In genomic region chrX:119982145-119982544, GRCh38 we compare ENCODE assay signal across 20 cellular contexts. TPM values are rescaled to one million over a fixed set of nuclear protein-coding genes. Genes with fewer than 3 reads are reported as not detected.
DNase-seq lines count a peak whose midpoint lies in the region; ATAC-seq, FAIRE-seq and TF ChIP-seq lines count a peak whose summit lies in the region.
"Had no signal": no experiment of that assay in that cellular context is flagged by ENCODE, and none has a peak within 500 bp of the region (broad histone marks: within the 10 kb centered on the region; RNA-seq: fewer than 3 reads in every experiment).

No MANE protein-coding gene starts in this region.

- POLR2A ChIA-PET in A549 (lab: Yijun Ruan, JAX) (interaction anchor here (0.7 kb wide), 1 partner anchor 674 kb away, joined by 3 read pairs; no protein-coding TSS in a partner anchor), HCT116 (lab: Charles Lee) (no interaction called here), WTC11 (lab: Charles Lee) (no interaction called here)
- POLR2A ChIA-PET in activated CD4-positive, alpha-beta T cell treated with anti-CD3 and anti-CD28 coated beads, Interleukin-2, amount 10 ng/mL, durations not matched to agents 7 days and 5 days (lab: Charles Lee), result no interaction called here

- TF ChIP-seq CTCF in A549 (IDR thresholded peaks at IDR 0.05) (no peak), HCT116 (IDR thresholded peaks at IDR 0.05 in 2 of 3, conservative IDR thresholded peaks at IDR 0.05 in 1 of 3; ENCODE audit: borderline replicate concordance in 1 of 3, insufficient read depth in 1 of 3, low read depth in 2 of 3, low read length in 2 of 3) (no peak), LNCaP clone FGC (IDR thresholded peaks at IDR 0.05; ENCODE audit: control insufficient read depth, extremely low read depth, insufficient read depth) (no peak), WTC11 (IDR thresholded peaks at IDR 0.05) (no peak)

- H3K9me3 Mint-ChIP-seq in WTC11, result no peaks in the 10 kb centered on the region
- H3K9me3 Mint-ChIP-seq in activated CD4-positive, alpha-beta T cell treated with anti-CD3 and anti-CD28 coated beads, Interleukin-2, amount 10 ng/mL, durations not matched to agents 7 days and 5 days, result no peaks in the 10 kb centered on the region
- H3K9me3 Mint-ChIP-seq: CD8-positive, alpha-beta T cell; GM23338 had no signal

- CTCF ChIA-PET in A549 (lab: Yijun Ruan, JAX), result interaction anchor here (0.6 to 2.0 kb wide), 10 partner anchors 10 to 1310 kb away, joined by 3 to 6 read pairs (median 4); no protein-coding TSS in a partner anchor
- CTCF ChIA-PET in HCT116 (lab: Charles Lee), result interaction anchor here (1.8 kb wide), 1 partner anchor 470 kb away, joined by 5 read pairs; no protein-coding TSS in a partner anchor
- CTCF ChIA-PET in WTC11 (lab: Charles Lee), result interaction anchor here (0.8 to 1.4 kb wide), 6 partner anchors 8 to 327 kb away, joined by 3 to 8 read pairs (median 4); no protein-coding TSS in a partner anchor
- CTCF ChIA-PET in activated CD4-positive, alpha-beta T cell treated with anti-CD3 and anti-CD28 coated beads, Interleukin-2, amount 10 ng/mL, durations not matched to agents 7 days and 5 days (lab: Charles Lee), result interaction anchor here (0.7 kb wide), 1 partner anchor 30 kb away, joined by 3 read pairs; no protein-coding TSS in a partner anchor

- H2AFZ ChIP-seq in HCT116 (ENCODE audit: low read depth, low read length, poor library complexity, severe bottlenecking), result peak overlapping the region; percentile 61
- H2AFZ ChIP-seq: GM23338 had no signal

- H3K9me2 ChIP-seq in HCT116 (ENCODE audit: insufficient read depth), result no peaks in the 10 kb centered on the region

- H3K36me3 ChIP-seq in HCT116 (ENCODE audit: control insufficient read depth in 1 of 2, insufficient read depth in 2 of 2, low read length in 2 of 2), result no peaks in the 10 kb centered on the region
- H3K36me3 ChIP-seq: BLaER1 had no signal

- intact Hi-C loops in HCT116 (cut with micrococcal nuclease), result no loop called here

- no peaks in the 10 kb centered on the region for H3K27me3 ChIP-seq in HCT116 (ENCODE audit: insufficient read depth, low read length)
- H3K27me3 ChIP-seq: BLaER1 had no signal

- RAD21 ChIA-PET in HCT116 (lab: Charles Lee; ENCODE audit: low non-redundant PET in 1 of 2, low total read pairs in 2 of 2, uncharacterized antibody in 2 of 2, unreplicated experiment in 2 of 2), result no interaction called here

- WGBS in A549 (ENCODE audit: missing lambda C conversion rate), result 30% methylated on average over 3 of the region's 3 CpGs

- BruUV-seq in HCT116 (replicated peaks; lab: Mats Ljungman, UMichigan), result no TSS peak

- TF ChIP-seq EP300 in A549 (IDR thresholded peaks at IDR 0.05), result no peak

- no peaks in the 10 kb centered on the region for H4K20me1 ChIP-seq in HCT116 (ENCODE audit: insufficient read depth)
- H4K20me1 ChIP-seq: BLaER1 had no signal

- H3K4me3 ChIP-seq in A549 (no peak overlapping the region), HCT116 (replicated peaks in 1 of 2; ENCODE audit: low read depth in 1 of 2, low read length in 2 of 2) (no peak overlapping the region), LNCaP clone FGC (ENCODE audit: low read depth, low read length) (no peak overlapping the region)
- H3K4me3 ChIP-seq: BLaER1, GM12878 had no signal

- DNase-seq in A549 (ENCODE audit: low read depth in 1 of 2, low spot score in 1 of 2) (no peak), HCT116 (ENCODE audit: low read depth, low spot score) (no peak), LNCaP clone FGC (ENCODE audit: low read depth) (peak; percentile 49), WTC11 (ENCODE audit: low spot score) (no peak), frontal cortex (ENCODE audit: low spot score in 2 of 2) (no peak), RCC 7860 (ENCODE audit: low spot score) (no peak)
- no peak for DNase-seq in activated CD4-positive, alpha-beta T cell treated with anti-CD3 and anti-CD28 coated beads, Interleukin-2, amount 10 ng/mL, durations not matched to agents 7 days and 5 days
- DNase-seq: CD8-positive, alpha-beta T cell; DMS153; DMS79; GDM1 had no signal

- no peak overlapping the region for H3K9ac ChIP-seq in HCT116 (ENCODE audit: low read length)
- H3K9ac ChIP-seq: BLaER1 had no signal

- no peak overlapping the region for H3K4me3 Mint-ChIP-seq in WTC11
- no peak overlapping the region for H3K4me3 Mint-ChIP-seq in activated CD4-positive, alpha-beta T cell treated with anti-CD3 and anti-CD28 coated beads, Interleukin-2, amount 10 ng/mL, durations not matched to agents 7 days and 5 days
- H3K4me3 Mint-ChIP-seq: B cell; CD4-positive, CD25-positive, alpha-beta regulatory T cell; CD8-positive, alpha-beta T cell; GM23338; H9 had no signal

- FAIRE-seq in A549 (lab: Jason Lieb, UNC) (peak; percentile 90), frontal cortex (lab: Jason Lieb, UNC) (no peak), RCC 7860 (lab: Jason Lieb, UNC) (no peak)

- peaks cover 2% of the 10 kb centered on the region for H3K4me1 Mint-ChIP-seq in WTC11
- no peaks in the 10 kb centered on the region for H3K4me1 Mint-ChIP-seq in activated CD4-positive, alpha-beta T cell treated with anti-CD3 and anti-CD28 coated beads, Interleukin-2, amount 10 ng/mL, durations not matched to agents 7 days and 5 days
- H3K4me1 Mint-ChIP-seq: B cell; CD4-positive, CD25-positive, alpha-beta regulatory T cell; GM23338 had no signal

- TF ChIP-seq POLR2A in A549 (IDR thresholded peaks at IDR 0.05; ENCODE audit: low read length) (no peak), HCT116 (IDR thresholded peaks at IDR 0.05; ENCODE audit: borderline replicate concordance, extremely low read depth, insufficient read depth, insufficient read length) (no peak)

- no peaks in the 10 kb centered on the region for H3K36me3 Mint-ChIP-seq in WTC11
- H3K36me3 Mint-ChIP-seq in activated CD4-positive, alpha-beta T cell treated with anti-CD3 and anti-CD28 coated beads, Interleukin-2, amount 10 ng/mL, durations not matched to agents 7 days and 5 days (ENCODE audit: low read depth), result no peaks in the 10 kb centered on the region
- H3K36me3 Mint-ChIP-seq: CD4-positive, CD25-positive, alpha-beta regulatory T cell; CD8-positive, alpha-beta T cell had no signal

- no peak overlapping the region for H3K27ac ChIP-seq in A549
- no peak overlapping the region for H3K27ac ChIP-seq in HCT116 (ENCODE audit: low read depth, low read length)
- H3K27ac ChIP-seq: BLaER1, C4-2B had no signal

- H3K27me3 Mint-ChIP-seq in WTC11 (ENCODE audit: low read depth), result peaks cover 78% of the 10 kb centered on the region
- peaks cover 14% of the 10 kb centered on the region for H3K27me3 Mint-ChIP-seq in activated CD4-positive, alpha-beta T cell treated with anti-CD3 and anti-CD28 coated beads, Interleukin-2, amount 10 ng/mL, durations not matched to agents 7 days and 5 days

- no peak for ATAC-seq in A549
- no peak for ATAC-seq in HCT116
- no peak for ATAC-seq in WTC11
- ATAC-seq in HG03045 (IDR thresholded peaks at IDR 0.05; ENCODE audit: unreplicated experiment), result no peak
- ATAC-seq: CD8-positive, alpha-beta T cell had no signal

- no peak overlapping the region for H3K4me2 ChIP-seq in A549
- H3K4me2 ChIP-seq in HCT116 (ENCODE audit: low read length), result no peak overlapping the region
- H3K4me2 ChIP-seq: BLaER1 had no signal

- no peaks in the 10 kb centered on the region for H3K9me3 ChIP-seq in A549
- no peaks in the 10 kb centered on the region for H3K9me3 ChIP-seq in HCT116 (ENCODE audit: control insufficient read depth in 1 of 2, insufficient read depth in 1 of 2, low read depth in 1 of 2, low read length in 2 of 2)
- H3K9me3 ChIP-seq: BLaER1, Caco-2 had no signal

- H3K4me1 ChIP-seq in A549, result no peaks in the 10 kb centered on the region
- no peaks in the 10 kb centered on the region for H3K4me1 ChIP-seq in HCT116 (ENCODE audit: control insufficient read depth in 1 of 2, insufficient read depth in 2 of 2, low read length in 2 of 2)
- H3K4me1 ChIP-seq: BLaER1 had no signal

- no peaks in the 10 kb centered on the region for H3K79me2 ChIP-seq in HCT116 (ENCODE audit: insufficient read depth, low read length)

- TF ChIP-seq RAD21 in A549 (conservative IDR thresholded peaks at IDR 0.05 in 1 of 2, IDR thresholded peaks at IDR 0.05 in 1 of 2) (no peak), HCT116 (IDR thresholded peaks at IDR 0.05; ENCODE audit: low read depth) (no peak)

- H3K27ac Mint-ChIP-seq in WTC11, result no peak overlapping the region
- no peak overlapping the region for H3K27ac Mint-ChIP-seq in activated CD4-positive, alpha-beta T cell treated with anti-CD3 and anti-CD28 coated beads, Interleukin-2, amount 10 ng/mL, durations not matched to agents 7 days and 5 days
- H3K27ac Mint-ChIP-seq: B cell; CD4-positive, CD25-positive, alpha-beta regulatory T cell; CD8-positive, alpha-beta T cell; GM23338; H9 had no signal

TF ChIP-seq in A549, 52 proteins besides CTCF, POLR2A, EP300 and RAD21:
- TF ChIP-seq KDM1A (IDR thresholded peaks at IDR 0.05; ENCODE audit: low read depth) (no peak), EHMT2 (IDR thresholded peaks at IDR 0.05; ENCODE audit: low read depth) (0 out of 2 replicates have a peak, but pooled peaks have one; percentile 1)

TF ChIP-seq in HCT116, 20 proteins besides CTCF, POLR2A, EP300 and RAD21:
- no peak for TF ChIP-seq EZH2phosphoT487 (IDR thresholded peaks at IDR 0.05; ENCODE audit: borderline replicate concordance)

TF ChIP-seq in WTC11, 78 proteins besides CTCF, POLR2A, EP300 and RAD21 (continues in another document):
- 0 out of 2 replicates have a peak, but pooled peaks have one; percentile 46 for TF ChIP-seq ZNF512 (CRISPR knock-in tag; IDR thresholded peaks at IDR 0.05; ENCODE audit: borderline replicate concordance)

RNA-seq across cellular contexts. Expression of gene NKAP, which starts 38.6 kb away (rescaled TPM):
- polyA plus RNA-seq in A549 (2011; rRNA removed) (7.7 and 16.9 TPM in 2 replicates), A549 (2017; fragmentation: RNase III; extraction: RNeasy Plus Mini Kit Qiagen cat#74134 plus additional on column Dnase treatment) (5.9 to 6.6 TPM (median 6.3 TPM) in 3 replicates)
- 3.4 and 3.5 TPM in 2 replicates for polyA plus RNA-seq in A549 (2012; cell fraction: cytosol; rRNA removed)
- 2.5 and 3.0 TPM in 2 replicates for polyA plus RNA-seq in A549 (2012; cell fraction: nucleus; rRNA removed)
- polyA minus RNA-seq in A549 (2011; rRNA and poly(A)+ RNA removed), result 1.5 and 1.6 TPM in 2 replicates
- total RNA-seq in HCT116 (2021; ENCODE audit: unreplicated experiment) (9.3 TPM), WTC11 (2021) (6.4 to 6.9 TPM (median 6.7 TPM) in 3 replicates), frontal cortex (8.6 TPM)
- polyA plus RNA-seq in HCT116 (2012), result 3.9 and 4.4 TPM in 2 replicates
- total RNA-seq in activated CD4-positive, alpha-beta T cell treated with anti-CD3 and anti-CD28 coated beads, Interleukin-2, amount 10 ng/mL, durations not matched to agents 7 days and 5 days, result 1 to 10 TPM; 7.3 to 8.4 TPM
